In genomic region chrX:119676949-119677653, GRCh38 we compare ENCODE assay signal across 15 cellular contexts. TPM values are rescaled to one million over a fixed set of nuclear protein-coding genes. Genes with fewer than 3 reads are reported as not detected.
DNase-seq lines count a peak whose midpoint lies in the region; ATAC-seq and TF ChIP-seq lines count a peak whose summit lies in the region.
"Had no signal": no experiment of that assay in that cellular context is flagged by ENCODE, and none has a peak within 500 bp of the region (broad histone marks: within the 10 kb centered on the region; RNA-seq: fewer than 3 reads in every experiment).

No MANE protein-coding gene starts in this region.

- H3K36me3 Mint-ChIP-seq in activated naive CD4-positive, alpha-beta T cell treated with anti-CD3 and anti-CD28 coated beads, Interleukin-2, amount 50 U/mL, for 24 hours = no peaks in the 10 kb centered on the region
- peaks cover 33% of the 10 kb centered on the region for H3K36me3 Mint-ChIP-seq in activated CD4-positive, alpha-beta memory T cell treated with anti-CD3 and anti-CD28 coated beads, Interleukin-2, amount 10 ng/mL, durations not matched to agents 7 days and 5 days (ENCODE audit: low read depth)
- peaks cover 5% of the 10 kb centered on the region for H3K36me3 Mint-ChIP-seq in memory B cell

- H3K4me1 ChIP-seq in testis = peaks cover 10% of the 10 kb centered on the region
- H3K4me1 ChIP-seq in suprapubic skin = no peaks in the 10 kb centered on the region

- intact Hi-C loops in testis (cut with DNase I; ENCODE audit: low total_unique reads) = no loop called here

- peaks cover 53% of the 10 kb centered on the region for H3K4me1 Mint-ChIP-seq in activated naive CD4-positive, alpha-beta T cell treated with anti-CD3 and anti-CD28 coated beads, Interleukin-2, amount 50 U/mL, for 24 hours
- H3K4me1 Mint-ChIP-seq in activated CD4-positive, alpha-beta memory T cell treated with anti-CD3 and anti-CD28 coated beads, Interleukin-2, amount 10 ng/mL, durations not matched to agents 7 days and 5 days = peaks cover 55% of the 10 kb centered on the region
- peaks cover 29% of the 10 kb centered on the region for H3K4me1 Mint-ChIP-seq in memory B cell

- CTCF ChIA-PET in activated CD4-positive, alpha-beta memory T cell treated with anti-CD3 and anti-CD28 coated beads, Interleukin-2, amount 10 ng/mL, durations not matched to agents 7 days and 5 days (lab: Charles Lee) = interaction anchor here (0.7 to 2.3 kb wide), 5 partner anchors 8 to 81 kb away, joined by 3 to 10 read pairs (median 5); partner anchors contain the start of genes SEPTIN6 and SOWAHD

- POLR2A ChIA-PET in activated CD4-positive, alpha-beta memory T cell treated with anti-CD3 and anti-CD28 coated beads, Interleukin-2, amount 10 ng/mL, durations not matched to agents 7 days and 5 days (lab: Charles Lee) = interaction anchor here (0.6 to 10.2 kb wide), 7 partner anchors 12 to 95 kb away, joined by 3 to 337 read pairs (median 5); partner anchors contain the start of genes SEPTIN6 and SOWAHD

- DNase-seq in activated naive CD4-positive, alpha-beta T cell treated with Interleukin-2 at 50 U/mL for 16 hours = no peak
- no peak for DNase-seq in activated CD4-positive, alpha-beta memory T cell treated with anti-CD3 and anti-CD28 coated beads, Interleukin-2, amount 10 ng/mL, durations not matched to agents 7 days and 5 days
- DNase-seq in memory B cell (ENCODE audit: low spot score in 2 of 2) (no peak), testis (no peak), suprapubic skin (ENCODE audit: low spot score in 2 of 2) (no peak), DMS153 (lab: John Stamatoyannopoulos, UW) (no peak), DMS79 treated with DMSO at 0.1 percent for 48 hours (lab: John Stamatoyannopoulos, UW) (no peak)
- DNase-seq: EL; NCI-H1048; NCI-H510A treated with DMSO at 0.1 percent for 48 hours; pancreas; RPMI8226; stimulated activated CD4-positive, alpha-beta T cell treated with anti-CD3 and anti-CD28 coated beads, Interleukin-1b, Interleukin-23, amount 100 ng/mL, for 48 hours had no signal

- no peak for TF ChIP-seq EP300 in suprapubic skin (IDR thresholded peaks at IDR 0.05)

- H3K27me3 ChIP-seq in testis = no peaks in the 10 kb centered on the region
- H3K27me3 ChIP-seq in suprapubic skin = no peaks in the 10 kb centered on the region
- H3K27me3 ChIP-seq: pancreas had no signal

- no peaks in the 10 kb centered on the region for H3K9me3 Mint-ChIP-seq in activated naive CD4-positive, alpha-beta T cell treated with anti-CD3 and anti-CD28 coated beads, Interleukin-2, amount 50 U/mL, for 24 hours
- H3K9me3 Mint-ChIP-seq in activated CD4-positive, alpha-beta memory T cell treated with anti-CD3 and anti-CD28 coated beads, Interleukin-2, amount 10 ng/mL, durations not matched to agents 7 days and 5 days = no peaks in the 10 kb centered on the region
- H3K9me3 Mint-ChIP-seq in memory B cell = no peaks in the 10 kb centered on the region

- ATAC-seq in memory B cell (ENCODE audit: low read depth) = no peak
- ATAC-seq: HCT116, pancreas had no signal

- H3K4me3 Mint-ChIP-seq in activated naive CD4-positive, alpha-beta T cell treated with anti-CD3 and anti-CD28 coated beads, Interleukin-2, amount 50 U/mL, for 24 hours = peak overlapping the region; percentile 83
- peak overlapping the region; percentile 78 for H3K4me3 Mint-ChIP-seq in activated CD4-positive, alpha-beta memory T cell treated with anti-CD3 and anti-CD28 coated beads, Interleukin-2, amount 10 ng/mL, durations not matched to agents 7 days and 5 days
- peak overlapping the region; percentile 3 for H3K4me3 Mint-ChIP-seq in memory B cell

- WGBS in testis, 2 donors = 36 to 39% methylated on average over 3 to 8 of the region's 8 CpGs
- 57% methylated on average over 8 of the region's 8 CpGs for WGBS in suprapubic skin

- TF ChIP-seq POLR2A in testis (IDR thresholded peaks at IDR 0.05) (no peak), suprapubic skin (IDR thresholded peaks at IDR 0.05) (no peak)

- peak overlapping the region; percentile 19 to 44 for H3K27ac ChIP-seq in testis
- H3K27ac ChIP-seq in suprapubic skin = no peak overlapping the region
- H3K27ac ChIP-seq: pancreas had no signal

- no peak overlapping the region for H3K4me3 ChIP-seq in testis
- H3K4me3 ChIP-seq in suprapubic skin = no peak overlapping the region
- H3K4me3 ChIP-seq: pancreas had no signal

- H3K36me3 ChIP-seq in testis (ENCODE audit: low read depth, missing control alignments) (no peaks in the 10 kb centered on the region), suprapubic skin (no peaks in the 10 kb centered on the region)
- H3K36me3 ChIP-seq: pancreas had no signal

- no peaks in the 10 kb centered on the region for H3K9me3 ChIP-seq in testis
- H3K9me3 ChIP-seq in suprapubic skin = no peaks in the 10 kb centered on the region
- H3K9me3 ChIP-seq: pancreas had no signal

- no peaks in the 10 kb centered on the region for H3K27me3 Mint-ChIP-seq in activated naive CD4-positive, alpha-beta T cell treated with anti-CD3 and anti-CD28 coated beads, Interleukin-2, amount 50 U/mL, for 24 hours
- no peaks in the 10 kb centered on the region for H3K27me3 Mint-ChIP-seq in activated CD4-positive, alpha-beta memory T cell treated with anti-CD3 and anti-CD28 coated beads, Interleukin-2, amount 10 ng/mL, durations not matched to agents 7 days and 5 days
- no peaks in the 10 kb centered on the region for H3K27me3 Mint-ChIP-seq in memory B cell

- TF ChIP-seq CTCF in testis (IDR thresholded peaks at IDR 0.05) = no peak
- TF ChIP-seq CTCF in suprapubic skin (IDR thresholded peaks at IDR 0.05) = no peak

- H3K27ac Mint-ChIP-seq in activated naive CD4-positive, alpha-beta T cell treated with anti-CD3 and anti-CD28 coated beads, Interleukin-2, amount 50 U/mL, for 24 hours = peak overlapping the region; percentile 94
- H3K27ac Mint-ChIP-seq in activated CD4-positive, alpha-beta memory T cell treated with anti-CD3 and anti-CD28 coated beads, Interleukin-2, amount 10 ng/mL, durations not matched to agents 7 days and 5 days = peak overlapping the region; percentile 99
- H3K27ac Mint-ChIP-seq in memory B cell = peak overlapping the region; percentile 95

RNA-seq across cellular contexts. Expression of gene SEPTIN6, which starts 15.9 kb away (rescaled TPM):
- 100 to 1,000 TPM; 214 to 219 TPM for total RNA-seq in activated CD4-positive, alpha-beta memory T cell treated with anti-CD3 and anti-CD28 coated beads, Interleukin-2, amount 10 ng/mL, durations not matched to agents 7 days and 5 days
- total RNA-seq in testis (100 to 1,000 TPM; 187 to 250 TPM), suprapubic skin (10 to 100 TPM; 10.1 to 14.1 (median 10.9) TPM)
- 80.2 TPM for polyA plus RNA-seq in testis (ENCODE audit: insufficient read depth, low read depth, low replicate concordance)

Comparison
In these comparisons a context has a peak if more than half of its experiments do, and no peak if none do; other contexts are left out.
1. H3K4me3 Mint-ChIP-seq: peak in every context shown above with its lines; median percentile 83 in activated naive CD4-positive, alpha-beta T cell treated with anti-CD3 and anti-CD28 coated beads, Interleukin-2, amount 50 U/mL, for 24 hours; 78 in activated CD4-positive, alpha-beta memory T cell treated with anti-CD3 and anti-CD28 coated beads, Interleukin-2, amount 10 ng/mL, durations not matched to agents 7 days and 5 days; 3 in memory B cell.
2. RNA of gene SEPTIN6, which starts 15.9 kb away (total RNA-seq): 187 to 250 TPM in testis and 214 to 219 TPM in activated CD4-positive, alpha-beta memory T cell treated with anti-CD3 and anti-CD28 coated beads, Interleukin-2, amount 10 ng/mL, durations not matched to agents 7 days and 5 days; 10.1 to 14.1 TPM in suprapubic skin; every median in the first group is over 10 times any median in the second.
3. Peak in every context shown above with its lines, with median percentiles within 50 percentile points of each other: H3K27ac Mint-ChIP-seq.